In the genomic region with DNA sequence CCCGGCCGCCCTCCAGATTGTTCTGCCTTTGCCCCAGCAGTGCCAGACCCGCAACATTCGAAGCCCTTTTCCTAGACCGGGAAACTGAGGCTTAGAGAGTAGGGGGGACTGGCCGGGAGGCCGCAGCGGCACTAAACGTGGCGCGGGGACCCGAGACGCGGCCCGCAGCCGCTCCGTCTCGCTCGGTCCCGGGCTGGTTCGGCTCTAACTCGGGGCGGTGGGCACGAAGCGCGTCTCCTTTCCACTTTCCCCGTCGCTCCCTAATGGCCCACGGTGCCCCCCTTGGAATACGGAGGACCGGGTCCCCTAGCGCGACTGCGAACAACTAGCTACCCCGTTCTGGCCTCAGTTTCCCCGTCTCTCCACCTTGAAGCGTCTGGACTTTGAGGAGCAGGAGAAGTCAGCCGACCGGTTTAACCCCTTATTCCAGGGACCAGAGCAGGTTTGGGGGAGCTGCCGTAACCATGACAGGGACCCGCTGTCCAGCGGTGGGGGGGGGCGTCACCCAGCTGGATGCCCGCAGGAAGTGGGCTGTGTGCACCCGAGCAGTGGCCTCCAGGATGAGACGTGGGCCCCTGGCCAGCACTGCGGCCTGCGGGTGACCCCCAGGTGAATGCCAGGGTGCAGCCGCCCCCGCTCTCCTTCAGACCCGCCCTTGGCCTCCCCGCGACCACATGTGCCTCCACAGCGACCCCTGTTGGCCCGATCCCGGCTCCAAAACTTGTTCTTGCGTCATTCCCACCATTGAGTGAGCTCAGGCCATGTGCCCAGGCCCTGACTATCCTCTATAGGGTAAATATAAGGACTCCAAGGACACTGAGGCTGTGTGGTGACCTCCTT, we compare ENCODE assay signal across 8 cellular contexts. TPM values are rescaled to one million over a fixed set of nuclear protein-coding genes. Genes with fewer than 3 reads are reported as not detected.
DNase-seq lines count a peak whose midpoint lies in the region; ATAC-seq and TF ChIP-seq lines count a peak whose summit lies in the region.

No MANE protein-coding gene starts in this region.

- no peaks in the 10 kb centered on the region for H3K9me3 Mint-ChIP-seq in endodermal cell

- H3K4me1 Mint-ChIP-seq in endodermal cell = peaks cover 46% of the 10 kb centered on the region

- no peaks in the 10 kb centered on the region for H3K9me3 ChIP-seq in NT2/D1 (ENCODE audit: insufficient read depth, low read length)
- H3K9me3 ChIP-seq in endodermal cell (ENCODE audit: control insufficient read depth, low read length) = no peaks in the 10 kb centered on the region

- peak; percentile 44 for DNase-seq in NCI-H748 (lab: John Stamatoyannopoulos, UW; ENCODE audit: unreplicated experiment)
- no peak for DNase-seq in NCI-H748 treated with DMSO at 0.1 percent for 48 hours (lab: John Stamatoyannopoulos, UW)
- DNase-seq in NT2/D1 (ENCODE audit: low read depth, low spot score) = peak; percentile 77
- peak; percentile 97 for DNase-seq in activated CD8-positive, alpha-beta memory T cell treated with anti-CD3 and anti-CD28 coated beads, Interleukin-2, amount 50 U/mL, for 48 hours
- peak; percentile 98 for DNase-seq in endodermal cell
- peak; percentile 96 for DNase-seq in mesenteric fat pad (ENCODE audit: low spot score)
- peak; percentile 52 for DNase-seq in stimulated activated CD8-positive, alpha-beta memory T cell treated with anti-CD3 and anti-CD28 coated beads, Interleukin-12 subunit alpha, Interleukin-12 subunit beta, amount 100 ng/mL, for 24 hours (ENCODE audit: extremely low read depth)

- peaks cover 6% of the 10 kb centered on the region for H3K36me3 Mint-ChIP-seq in endodermal cell (ENCODE audit: low read depth)

- H3K27me3 ChIP-seq in NT2/D1 (ENCODE audit: insufficient read depth, insufficient read length) (no peaks in the 10 kb centered on the region), endodermal cell (ENCODE audit: control insufficient read depth, insufficient read depth, low read length, poor library complexity, severe bottlenecking) (no peaks in the 10 kb centered on the region)

- peaks cover 29% of the 10 kb centered on the region for H3K4me1 ChIP-seq in NT2/D1 (ENCODE audit: insufficient read depth, insufficient read length)
- peaks cover 30% of the 10 kb centered on the region for H3K4me1 ChIP-seq in endodermal cell (ENCODE audit: control insufficient read depth, insufficient read depth, low read length)

- H3K27ac Mint-ChIP-seq in endodermal cell = peak overlapping the region; percentile 90

- no peak for ATAC-seq in GM21515 (IDR thresholded peaks at IDR 0.05; ENCODE audit: unreplicated experiment)

- TF ChIP-seq CTCF in endodermal cell (conservative IDR thresholded peaks at IDR 0.05) = peak; percentile 93

- H3K4me3 ChIP-seq in NT2/D1 (ENCODE audit: insufficient read length, low read depth) (peak overlapping the region; percentile 64), endodermal cell (ENCODE audit: low read length) (peak overlapping the region; percentile 85)

- WGBS in endodermal cell (ENCODE audit: insufficient coverage in 1 of 2, insufficient read length in 1 of 2), 2 experiments = 1 to 2% methylated on average over 39 to 57 of the region's 57 CpGs

- peaks cover 25% of the 10 kb centered on the region for H3K36me3 ChIP-seq in NT2/D1 (ENCODE audit: insufficient read depth, insufficient read length, low read length)
- H3K36me3 ChIP-seq in endodermal cell (ENCODE audit: control insufficient read depth, insufficient read depth, low read length) = peaks cover 19% of the 10 kb centered on the region

- peaks cover 9% of the 10 kb centered on the region for H3K27me3 Mint-ChIP-seq in endodermal cell (ENCODE audit: insufficient read depth)

- H3K9ac ChIP-seq in NT2/D1 (ENCODE audit: insufficient read length, low read depth) (peak overlapping the region; percentile 83), endodermal cell (ENCODE audit: extremely low read depth, low read length, poor library complexity, severe bottlenecking) (peak overlapping the region; percentile 81)

- peak overlapping the region; percentile 75 for H3K4me3 Mint-ChIP-seq in endodermal cell

- H3K27ac ChIP-seq in endodermal cell (ENCODE audit: low read depth, low read length) = no peak overlapping the region

RNA-seq across cellular contexts. Expression of a gene that starts 1.1 kb away (rescaled TPM):
- 10 to 100 TPM; 45.0 to 45.1 TPM for total RNA-seq in endodermal cell
- polyA plus RNA-seq in endodermal cell (2013, experiment 1 of 2) = 22.1 TPM
- 22.6 TPM for polyA plus RNA-seq in endodermal cell (2013, experiment 2 of 2)
- 102 TPM for total RNA-seq in mesenteric fat pad

RNA-seq across cellular contexts. Expression of a gene that starts 18.5 kb away (rescaled TPM):
- total RNA-seq in endodermal cell (under 1 TPM in 1 of 2 donors, not detected in 1; 0.86 TPM), mesenteric fat pad (0.84 TPM)
- not detected for polyA plus RNA-seq in endodermal cell (2013, experiment 1 of 2)
- polyA plus RNA-seq in endodermal cell (2013, experiment 2 of 2) = not detected

RNA-seq across cellular contexts. Expression of a gene that starts 42.2 kb away (rescaled TPM):
- total RNA-seq in endodermal cell = 10 to 100 TPM; 20.3 to 24.4 TPM
- polyA plus RNA-seq in endodermal cell (2013, experiment 1 of 2) = 4.8 TPM
- 6.1 TPM for polyA plus RNA-seq in endodermal cell (2013, experiment 2 of 2)
- total RNA-seq in mesenteric fat pad = 10.8 TPM

RNA-seq across cellular contexts. Expression of a gene that starts 47.2 kb away (rescaled TPM):
- total RNA-seq in endodermal cell (10 to 100 TPM; 87.5 TPM), mesenteric fat pad (47.3 TPM)
- 60.0 TPM for polyA plus RNA-seq in endodermal cell (2013, experiment 1 of 2)
- 56.4 TPM for polyA plus RNA-seq in endodermal cell (2013, experiment 2 of 2)
